ENCODE assay signal across 1 cellular context in genomic region chr16:86975445-86975844, GRCh38.
TF ChIP-seq lines count a peak whose summit lies in the region.

No MANE protein-coding gene starts in this region.

TF ChIP-seq in HEK293, 187 proteins besides CTCF, POLR2A, EP300 and RAD21 (continued from another document):
- TF ChIP-seq ZNF692 (tag by site-specific recombination; IDR thresholded peaks at IDR 0.05) (peak; percentile 81), ZFP3 (tag by site-specific recombination; IDR thresholded peaks at IDR 0.05; ENCODE audit: low read depth) (no peak), KLF10 (tag by site-specific recombination; IDR thresholded peaks at IDR 0.05) (no peak), ZNF335 (tag by site-specific recombination; conservative IDR thresholded peaks at IDR 0.05) (peak; percentile 80), ZNF133 (tag by site-specific recombination; IDR thresholded peaks at IDR 0.05) (no peak), ZNF529 (tag by site-specific recombination; IDR thresholded peaks at IDR 0.05; ENCODE audit: insufficient replicate concordance) (no peak), ZNF324 (tag by site-specific recombination; IDR thresholded peaks at IDR 0.05) (no peak), ZNF621 (tag by site-specific recombination; IDR thresholded peaks at IDR 0.05) (no peak), ZBTB7A (tag by site-specific recombination; IDR thresholded peaks at IDR 0.05; ENCODE audit: low read depth) (no peak), OSR2 (tag by site-specific recombination; IDR thresholded peaks at IDR 0.05) (no peak), ZNF626 (tag by site-specific recombination; IDR thresholded peaks at IDR 0.05) (no peak), ZNF792 (tag by site-specific recombination; IDR thresholded peaks at IDR 0.05) (no peak), PATZ1 (tag by site-specific recombination; IDR thresholded peaks at IDR 0.05) (no peak), HIC1 (tag by site-specific recombination; IDR thresholded peaks at IDR 0.05) (no peak), RBAK (tag by site-specific recombination; IDR thresholded peaks at IDR 0.05) (no peak), ZNF549 (tag by site-specific recombination; IDR thresholded peaks at IDR 0.05) (no peak), TRIM28 (IDR thresholded peaks at IDR 0.05; ENCODE audit: borderline replicate concordance, low read length) (no peak), ZBTB49 (tag by site-specific recombination; IDR thresholded peaks at IDR 0.05; ENCODE audit: low read depth) (no peak), ZNF19 (tag by site-specific recombination; IDR thresholded peaks at IDR 0.05; ENCODE audit: low read depth) (no peak), BCL11A (tag by site-specific recombination; IDR thresholded peaks at IDR 0.05; ENCODE audit: low read depth) (no peak), REPIN1 (tag by site-specific recombination; IDR thresholded peaks at IDR 0.05; ENCODE audit: low read depth) (no peak)
